In genomic region chr19:11887618-11888531, GRCh38 we compare ENCODE assay signal across 8 cellular contexts. TPM values are rescaled to one million over a fixed set of nuclear protein-coding genes. Genes with fewer than 3 reads are reported as not detected.
DNase-seq lines count a peak whose midpoint lies in the region; ATAC-seq and TF ChIP-seq lines count a peak whose summit lies in the region.

Gene ZNF69, plus strand, starts transcription at chr19:11887782. Its CDS starts 142 bp downstream, at chr19:11887924.

- peak; percentile 53 for ATAC-seq in GM18907 (IDR thresholded peaks at IDR 0.05; ENCODE audit: unreplicated experiment)

- no peaks in the 10 kb centered on the region for H3K27me3 ChIP-seq in skeletal muscle tissue (ENCODE audit: control insufficient read depth in 3 of 3, insufficient read depth in 3 of 3, low read length in 3 of 3)

- peaks cover 3 to 12% (median 5%) of the 10 kb centered on the region in 3 donors for H3K4me1 ChIP-seq in skeletal muscle tissue (ENCODE audit: control insufficient read depth in 3 of 3, insufficient read depth in 3 of 3, low read length in 3 of 3)

- no peaks in the 10 kb centered on the region for H3K36me3 Mint-ChIP-seq in immature natural killer cell

- H3K9me3 ChIP-seq in skeletal muscle tissue (ENCODE audit: control insufficient read depth in 3 of 3, low read length in 3 of 3): no peaks in the 10 kb centered on the region

- H3K4me3 ChIP-seq in WI38 (ENCODE audit: low read depth, low read length): peak within 1 kb of the TSS; percentile 85
- H3K4me3 ChIP-seq in skeletal muscle tissue (ENCODE audit: low read length in 3 of 3): peak within 1 kb of the TSS; percentile 85 to 94 (median 90)

- peak within 1 kb of the TSS; percentile 81 to 86 (median 83) for H3K9ac ChIP-seq in skeletal muscle tissue (ENCODE audit: low read depth in 1 of 3, low read length in 3 of 3)

- H3K27me3 Mint-ChIP-seq in immature natural killer cell (ENCODE audit: low read depth in 3 of 3): peaks cover 0 to 5% (median 0%) of the 10 kb centered on the region in 3 donors

- TF ChIP-seq CTCF in WI38 (IDR thresholded peaks at IDR 0.05; ENCODE audit: low read depth, low read length): no peak

- H3K27ac ChIP-seq in skeletal muscle tissue (ENCODE audit: low read depth, low read length): peak within 1 kb of the TSS; percentile 77

- peak; percentile 12 for DNase-seq in NCI-H1105 (lab: John Stamatoyannopoulos, UW)
- peak; percentile 47 for DNase-seq in central memory CD4-positive, alpha-beta T cell
- DNase-seq in immature natural killer cell: peak; percentile 57 to 65 (median 65)
- DNase-seq in COLO829 (ENCODE audit: low spot score): no peak
- no peak for DNase-seq in DMS79 (lab: John Stamatoyannopoulos, UW)

- H3K36me3 ChIP-seq in skeletal muscle tissue (ENCODE audit: control insufficient read depth in 3 of 3, insufficient read depth in 3 of 3, low read length in 3 of 3): no peaks in the 10 kb centered on the region

- peaks cover 22 to 32% of the 10 kb centered on the region in 2 donors for H3K4me1 Mint-ChIP-seq in immature natural killer cell

- no peaks in the 10 kb centered on the region for H3K9me3 Mint-ChIP-seq in immature natural killer cell

- peak within 1 kb of the TSS; percentile 89 to 94 (median 92) for H3K4me3 Mint-ChIP-seq in immature natural killer cell

- peak within 1 kb of the TSS; percentile 72 to 88 (median 86) for H3K27ac Mint-ChIP-seq in immature natural killer cell

RNA-seq across cellular contexts. Expression of gene ZNF69, which starts in this region (rescaled TPM):
- 1 to 10 TPM in 2 of 3 donors, not detected in 1; 2.4 to 3.3 TPM for polyA plus RNA-seq in immature natural killer cell
- 3.7 TPM for total RNA-seq in skeletal muscle tissue

Comparison
In these comparisons a context has a peak if more than half of its experiments do, and no peak if none do; other contexts are left out.
1. DNase-seq: peak in NCI-H1105 (single experiment), central memory CD4-positive, alpha-beta T cell (single experiment) and immature natural killer cell (3 of 3); none in COLO829 (single experiment) and DMS79 (single experiment).